ENCODE assay signal across 1 cellular context in the genomic region with DNA sequence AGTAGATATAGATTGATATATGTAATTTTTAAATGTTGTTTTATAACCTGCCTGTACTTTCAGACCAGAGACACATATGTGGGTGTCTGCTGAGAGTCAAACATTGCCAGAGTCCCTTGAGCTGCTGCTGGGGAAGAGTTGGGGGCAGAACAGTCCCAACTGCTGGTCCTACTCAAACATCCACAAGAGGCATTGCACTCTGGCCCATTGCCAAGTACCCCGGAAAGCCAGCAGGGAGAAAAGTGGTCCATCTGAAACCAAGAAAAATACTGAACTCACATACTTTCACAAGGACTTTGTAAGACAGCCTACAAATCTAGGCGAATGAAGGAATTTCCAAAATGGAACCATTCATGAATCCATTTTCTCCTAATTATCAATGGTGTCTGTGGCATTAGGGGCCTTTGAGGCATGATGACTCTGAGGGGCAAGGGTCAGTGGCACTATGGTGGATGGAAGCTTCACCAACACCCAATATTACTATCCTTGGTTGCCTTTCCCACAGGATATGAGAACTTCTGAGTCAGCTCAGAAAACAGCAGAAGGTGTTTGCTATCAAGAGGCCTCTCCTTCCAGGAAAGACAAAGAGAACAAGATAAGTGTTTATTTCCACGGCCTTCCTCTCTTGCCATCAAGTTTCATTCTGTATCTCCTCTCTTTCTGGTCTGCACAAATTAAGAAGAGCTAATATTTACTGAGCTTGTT.
TF ChIP-seq lines count a peak whose summit lies in the region.

No MANE protein-coding gene starts in this region.

TF ChIP-seq in GM23338, 12 proteins besides CTCF, POLR2A, EP300 and RAD21 (continued from another document):
- TF ChIP-seq, protein P1, sequence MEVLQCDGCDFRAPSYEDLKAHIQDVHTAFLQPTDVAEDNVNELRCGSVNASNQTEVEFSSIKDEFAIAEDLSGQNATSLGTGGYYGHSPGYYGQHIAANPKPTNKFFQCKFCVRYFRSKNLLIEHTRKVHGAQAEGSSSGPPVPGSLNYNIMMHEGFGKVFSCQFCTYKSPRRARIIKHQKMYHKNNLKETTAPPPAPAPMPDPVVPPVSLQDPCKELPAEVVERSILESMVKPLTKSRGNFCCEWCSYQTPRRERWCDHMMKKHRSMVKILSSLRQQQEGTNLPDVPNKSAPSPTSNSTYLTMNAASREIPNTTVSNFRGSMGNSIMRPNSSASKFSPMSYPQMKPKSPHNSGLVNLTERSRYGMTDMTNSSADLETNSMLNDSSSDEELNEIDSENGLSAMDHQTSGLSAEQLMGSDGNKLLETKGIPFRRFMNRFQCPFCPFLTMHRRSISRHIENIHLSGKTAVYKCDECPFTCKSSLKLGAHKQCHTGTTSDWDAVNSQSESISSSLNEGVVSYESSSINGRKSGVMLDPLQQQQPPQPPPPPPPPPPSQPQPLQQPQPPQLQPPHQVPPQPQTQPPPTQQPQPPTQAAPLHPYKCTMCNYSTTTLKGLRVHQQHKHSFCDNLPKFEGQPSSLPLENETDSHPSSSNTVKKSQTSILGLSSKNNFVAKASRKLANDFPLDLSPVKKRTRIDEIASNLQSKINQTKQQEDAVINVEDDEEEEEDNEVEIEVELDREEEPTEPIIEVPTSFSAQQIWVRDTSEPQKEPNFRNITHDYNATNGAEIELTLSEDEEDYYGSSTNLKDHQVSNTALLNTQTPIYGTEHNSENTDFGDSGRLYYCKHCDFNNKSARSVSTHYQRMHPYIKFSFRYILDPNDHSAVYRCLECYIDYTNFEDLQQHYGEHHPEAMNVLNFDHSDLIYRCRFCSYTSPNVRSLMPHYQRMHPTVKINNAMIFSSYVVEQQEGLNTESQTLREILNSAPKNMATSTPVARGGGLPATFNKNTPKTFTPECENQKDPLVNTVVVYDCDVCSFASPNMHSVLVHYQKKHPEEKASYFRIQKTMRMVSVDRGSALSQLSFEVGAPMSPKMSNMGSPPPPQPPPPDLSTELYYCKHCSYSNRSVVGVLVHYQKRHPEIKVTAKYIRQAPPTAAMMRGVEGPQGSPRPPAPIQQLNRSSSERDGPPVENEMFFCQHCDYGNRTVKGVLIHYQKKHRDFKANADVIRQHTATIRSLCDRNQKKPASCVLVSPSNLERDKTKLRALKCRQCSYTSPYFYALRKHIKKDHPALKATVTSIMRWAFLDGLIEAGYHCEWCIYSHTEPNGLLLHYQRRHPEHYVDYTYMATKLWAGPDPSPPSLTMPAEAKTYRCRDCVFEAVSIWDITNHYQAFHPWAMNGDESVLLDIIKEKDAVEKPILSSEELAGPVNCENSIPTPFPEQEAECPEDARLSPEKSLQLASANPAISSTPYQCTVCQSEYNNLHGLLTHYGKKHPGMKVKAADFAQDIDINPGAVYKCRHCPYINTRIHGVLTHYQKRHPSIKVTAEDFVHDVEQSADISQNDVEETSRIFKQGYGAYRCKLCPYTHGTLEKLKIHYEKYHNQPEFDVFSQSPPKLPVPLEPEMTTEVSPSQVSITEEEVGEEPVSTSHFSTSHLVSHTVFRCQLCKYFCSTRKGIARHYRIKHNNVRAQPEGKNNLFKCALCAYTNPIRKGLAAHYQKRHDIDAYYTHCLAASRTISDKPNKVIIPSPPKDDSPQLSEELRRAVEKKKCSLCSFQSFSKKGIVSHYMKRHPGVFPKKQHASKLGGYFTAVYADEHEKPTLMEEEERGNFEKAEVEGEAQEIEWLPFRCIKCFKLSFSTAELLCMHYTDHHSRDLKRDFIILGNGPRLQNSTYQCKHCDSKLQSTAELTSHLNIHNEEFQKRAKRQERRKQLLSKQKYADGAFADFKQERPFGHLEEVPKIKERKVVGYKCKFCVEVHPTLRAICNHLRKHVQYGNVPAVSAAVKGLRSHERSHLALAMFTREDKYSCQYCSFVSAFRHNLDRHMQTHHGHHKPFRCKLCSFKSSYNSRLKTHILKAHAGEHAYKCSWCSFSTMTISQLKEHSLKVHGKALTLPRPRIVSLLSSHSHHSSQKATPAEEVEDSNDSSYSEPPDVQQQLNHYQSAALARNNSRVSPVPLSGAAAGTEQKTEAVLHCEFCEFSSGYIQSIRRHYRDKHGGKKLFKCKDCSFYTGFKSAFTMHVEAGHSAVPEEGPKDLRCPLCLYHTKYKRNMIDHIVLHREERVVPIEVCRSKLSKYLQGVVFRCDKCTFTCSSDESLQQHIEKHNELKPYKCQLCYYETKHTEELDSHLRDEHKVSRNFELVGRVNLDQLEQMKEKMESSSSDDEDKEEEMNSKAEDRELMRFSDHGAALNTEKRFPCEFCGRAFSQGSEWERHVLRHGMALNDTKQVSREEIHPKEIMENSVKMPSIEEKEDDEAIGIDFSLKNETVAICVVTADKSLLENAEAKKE (CRISPR knock-in tag; IDR thresholded peaks at IDR 0.05) = no peak
- TF ChIP-seq, protein P2, sequence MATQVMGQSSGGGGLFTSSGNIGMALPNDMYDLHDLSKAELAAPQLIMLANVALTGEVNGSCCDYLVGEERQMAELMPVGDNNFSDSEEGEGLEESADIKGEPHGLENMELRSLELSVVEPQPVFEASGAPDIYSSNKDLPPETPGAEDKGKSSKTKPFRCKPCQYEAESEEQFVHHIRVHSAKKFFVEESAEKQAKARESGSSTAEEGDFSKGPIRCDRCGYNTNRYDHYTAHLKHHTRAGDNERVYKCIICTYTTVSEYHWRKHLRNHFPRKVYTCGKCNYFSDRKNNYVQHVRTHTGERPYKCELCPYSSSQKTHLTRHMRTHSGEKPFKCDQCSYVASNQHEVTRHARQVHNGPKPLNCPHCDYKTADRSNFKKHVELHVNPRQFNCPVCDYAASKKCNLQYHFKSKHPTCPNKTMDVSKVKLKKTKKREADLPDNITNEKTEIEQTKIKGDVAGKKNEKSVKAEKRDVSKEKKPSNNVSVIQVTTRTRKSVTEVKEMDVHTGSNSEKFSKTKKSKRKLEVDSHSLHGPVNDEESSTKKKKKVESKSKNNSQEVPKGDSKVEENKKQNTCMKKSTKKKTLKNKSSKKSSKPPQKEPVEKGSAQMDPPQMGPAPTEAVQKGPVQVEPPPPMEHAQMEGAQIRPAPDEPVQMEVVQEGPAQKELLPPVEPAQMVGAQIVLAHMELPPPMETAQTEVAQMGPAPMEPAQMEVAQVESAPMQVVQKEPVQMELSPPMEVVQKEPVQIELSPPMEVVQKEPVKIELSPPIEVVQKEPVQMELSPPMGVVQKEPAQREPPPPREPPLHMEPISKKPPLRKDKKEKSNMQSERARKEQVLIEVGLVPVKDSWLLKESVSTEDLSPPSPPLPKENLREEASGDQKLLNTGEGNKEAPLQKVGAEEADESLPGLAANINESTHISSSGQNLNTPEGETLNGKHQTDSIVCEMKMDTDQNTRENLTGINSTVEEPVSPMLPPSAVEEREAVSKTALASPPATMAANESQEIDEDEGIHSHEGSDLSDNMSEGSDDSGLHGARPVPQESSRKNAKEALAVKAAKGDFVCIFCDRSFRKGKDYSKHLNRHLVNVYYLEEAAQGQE (IDR thresholded peaks at IDR 0.05; ENCODE audit: unreplicated experiment) = no peak
- TF ChIP-seq ZNF331 (CRISPR knock-in tag; IDR thresholded peaks at IDR 0.05; ENCODE audit: low read depth) (no peak), EZH2phosphoT487 (IDR thresholded peaks at IDR 0.05; ENCODE audit: unreplicated experiment) (no peak)
